In genomic region chr7:140551334-140552239, GRCh38 we compare ENCODE assay signal across 20 cellular contexts.
DNase-seq lines count a peak whose midpoint lies in the region; ATAC-seq and TF ChIP-seq lines count a peak whose summit lies in the region.
"Had no signal": no experiment of that assay in that cellular context is flagged by ENCODE, and none has a peak within 500 bp of the region (broad histone marks: within the 10 kb centered on the region; RNA-seq: fewer than 3 reads in every experiment).

No MANE protein-coding gene starts in this region.

- in situ Hi-C loops in HAP-1 (cut with MboI; ENCODE audit: low sequenced_read_pairs): no loop called here
- in situ Hi-C loops in GM23248 (cut with MboI): no loop called here

- H3K18ac ChIP-seq in trophoblast cell (ENCODE audit: low read length): peak overlapping the region; percentile 23

- H2BK5ac ChIP-seq in trophoblast cell (ENCODE audit: low read depth, low read length, poor library complexity): no peak overlapping the region

- H3K79me1 ChIP-seq in trophoblast cell (ENCODE audit: low read length): peaks cover 3% of the 10 kb centered on the region

- H3F3A ChIP-seq in GM23248 (ENCODE audit: insufficient read depth): no peaks in the 10 kb centered on the region

- H3K9ac ChIP-seq in trophoblast cell (ENCODE audit: low read length) (no peak overlapping the region), GM23248 (no peak overlapping the region)
- H3K9ac ChIP-seq: BLaER1 treated with 17β-estradiol and CSF1 and Interleukin-3, amounts not matched to agents 10 nM and 100 nM had no signal

- H3K4me2 ChIP-seq in trophoblast cell (ENCODE audit: low read length): no peak overlapping the region
- H3K4me2 ChIP-seq in GM23248 (ENCODE audit: unreplicated experiment): no peak overlapping the region
- H3K4me2 ChIP-seq: BLaER1 treated with 17β-estradiol and CSF1 and Interleukin-3, amounts not matched to agents 10 nM and 100 nM had no signal

- H3K14ac ChIP-seq in trophoblast cell (ENCODE audit: low read length): peak overlapping the region; percentile 41

- no CpG with 5 or more reads among the region's 10 CpGs for WGBS in trophoblast cell (ENCODE audit: extremely low coverage, insufficient coverage, insufficient read length)
- 91 to 95% methylated on average over 10 of the region's 10 CpGs for WGBS in GM23248 (ENCODE audit: low coverage in 1 of 2, low lambda C conversion rate in 2 of 2, missing lambda C conversion rate in 2 of 2), 2 experiments

- H4K12ac ChIP-seq in trophoblast cell (ENCODE audit: low read depth, low read length): no peak overlapping the region

- H2AFZ ChIP-seq in trophoblast cell (ENCODE audit: insufficient read depth, low read length, poor library complexity): no peak overlapping the region
- no peak overlapping the region for H2AFZ ChIP-seq in GM23248

- no peak overlapping the region for H4K8ac ChIP-seq in trophoblast cell (ENCODE audit: low read depth, low read length)

- peaks cover 33% of the 10 kb centered on the region for H3K4me1 ChIP-seq in HAP-1
- H3K4me1 ChIP-seq in trophoblast cell (ENCODE audit: control insufficient read depth in 1 of 2, insufficient read depth in 2 of 2, low read length in 2 of 2): peaks cover 0 to 11% of the 10 kb centered on the region in 2 experiments
- no peaks in the 10 kb centered on the region for H3K4me1 ChIP-seq in SJCRH30
- no peaks in the 10 kb centered on the region for H3K4me1 ChIP-seq in GM23248 (ENCODE audit: insufficient read depth)
- H3K4me1 ChIP-seq: BLaER1 treated with 17β-estradiol and CSF1 and Interleukin-3, amounts not matched to agents 10 nM and 100 nM had no signal

- DNase-seq in HAP-1 (ENCODE audit: low spot score in 2 of 2): peak; percentile 23 to 30
- peak; percentile 16 for DNase-seq in epithelial cell of esophagus (ENCODE audit: low read depth)
- DNase-seq in left kidney (ENCODE audit: low read depth, low spot score): peak; percentile 18
- DNase-seq in trophoblast cell: no peak
- DNase-seq in SJCRH30: no peak
- no peak for DNase-seq in GM23248
- DNase-seq in NCI-H1417 treated with DMSO at 0.1 percent for 48 hours (lab: John Stamatoyannopoulos, UW): no peak
- DNase-seq: ACHN; activated CD8-positive, alpha-beta memory T cell treated with anti-CD3 and anti-CD28 coated beads, Interleukin-2, amount 50 U/mL, for 48 hours; activated naive CD8-positive, alpha-beta T cell treated with anti-CD3 and anti-CD28 coated beads, Interleukin-2, amount 10 ng/mL, durations not matched to agents 7 days and 5 days; Calu3; effector memory CD4-positive, alpha-beta T cell; NCI-H1048; NCI-H2081; NCI-H446 treated with DMSO at 0.1 percent for 48 hours; occipital lobe; WERI-Rb-1 had no signal

- H4K20me1 ChIP-seq in GM23248 (ENCODE audit: insufficient read depth): no peaks in the 10 kb centered on the region
- H4K20me1 ChIP-seq: BLaER1 treated with 17β-estradiol and CSF1 and Interleukin-3, amounts not matched to agents 10 nM and 100 nM had no signal

- H3K27ac ChIP-seq in trophoblast cell (ENCODE audit: low read depth, low read length) (peak overlapping the region; percentile 14), SJCRH30 (no peak overlapping the region), GM23248 (no peak overlapping the region)
- H3K27ac ChIP-seq: BLaER1 treated with 17β-estradiol and CSF1 and Interleukin-3, amounts not matched to agents 10 nM and 100 nM; WERI-Rb-1 had no signal

- H3K36me3 ChIP-seq in HAP-1 (replicated peaks) (no peaks in the 10 kb centered on the region; the same call in none of the 2 replicates), trophoblast cell (ENCODE audit: control insufficient read depth in 1 of 2, insufficient read depth in 2 of 2, low read length in 2 of 2) (peaks cover 0 to 1% of the 10 kb centered on the region in 2 experiments), SJCRH30 (peaks cover 9% of the 10 kb centered on the region), GM23248 (ENCODE audit: low read depth) (no peaks in the 10 kb centered on the region)
- H3K36me3 ChIP-seq: BLaER1 treated with 17β-estradiol and CSF1 and Interleukin-3, amounts not matched to agents 10 nM and 100 nM had no signal

- H2BK120ac ChIP-seq in trophoblast cell (ENCODE audit: insufficient read depth, low read length, poor library complexity): no peak overlapping the region

- no peaks in the 10 kb centered on the region for H3K9me3 ChIP-seq in HAP-1
- H3K9me3 ChIP-seq in trophoblast cell (ENCODE audit: insufficient read depth, low read depth, low read length): no peaks in the 10 kb centered on the region
- H3K9me3 ChIP-seq in SJCRH30 (replicated peaks): no peaks in the 10 kb centered on the region
- H3K9me3 ChIP-seq in GM23248 (ENCODE audit: low read depth): no peaks in the 10 kb centered on the region
- H3K9me3 ChIP-seq: BLaER1 treated with 17β-estradiol and CSF1 and Interleukin-3, amounts not matched to agents 10 nM and 100 nM had no signal

- TF ChIP-seq CTCF in epithelial cell of esophagus (IDR thresholded peaks at IDR 0.05; ENCODE audit: insufficient read depth, low read depth, low read length, missing control alignments): no peak

- no peak overlapping the region for H3K4ac ChIP-seq in trophoblast cell (ENCODE audit: low read depth, low read length)

- H3K23ac ChIP-seq in trophoblast cell (ENCODE audit: low read length): no peak overlapping the region

- no peaks in the 10 kb centered on the region for H3K27me3 ChIP-seq in HAP-1 (ENCODE audit: low read depth)
- H3K27me3 ChIP-seq in trophoblast cell (ENCODE audit: insufficient read depth, low read length): no peaks in the 10 kb centered on the region
- H3K27me3 ChIP-seq in SJCRH30: no peaks in the 10 kb centered on the region
- H3K27me3 ChIP-seq in GM23248 (replicated peaks; ENCODE audit: insufficient read depth): no peaks in the 10 kb centered on the region
- H3K27me3 ChIP-seq: BLaER1 treated with 17β-estradiol and CSF1 and Interleukin-3, amounts not matched to agents 10 nM and 100 nM had no signal

- H3K79me2 ChIP-seq in trophoblast cell (ENCODE audit: control insufficient read depth, insufficient read depth, low read length, poor library complexity): no peaks in the 10 kb centered on the region
- no peaks in the 10 kb centered on the region for H3K79me2 ChIP-seq in GM23248 (ENCODE audit: insufficient read depth)

- no peak overlapping the region for H2BK12ac ChIP-seq in trophoblast cell (ENCODE audit: low read length)

- H3K9me2 ChIP-seq in GM23248 (ENCODE audit: insufficient read depth): no peaks in the 10 kb centered on the region

- ATAC-seq in GM18867 (IDR thresholded peaks at IDR 0.05; ENCODE audit: unreplicated experiment): no peak
- ATAC-seq: Panc1 had no signal

- peak overlapping the region; percentile 15 for H4K91ac ChIP-seq in trophoblast cell (ENCODE audit: low read depth, low read length)

- no peak overlapping the region for H2AK5ac ChIP-seq in trophoblast cell (ENCODE audit: low read length)

- no peak overlapping the region for H3K4me3 ChIP-seq in HAP-1
- no peak overlapping the region for H3K4me3 ChIP-seq in epithelial cell of esophagus (ENCODE audit: low read length)
- no peak overlapping the region for H3K4me3 ChIP-seq in trophoblast cell (ENCODE audit: low read depth, low read length)
- no peak overlapping the region for H3K4me3 ChIP-seq in SJCRH30
- H3K4me3 ChIP-seq in GM23248: no peak overlapping the region
- H3K4me3 ChIP-seq: BLaER1 treated with 17β-estradiol and CSF1 and Interleukin-3, amounts not matched to agents 10 nM and 100 nM had no signal

Comparison
In these comparisons a context has a peak if more than half of its experiments do, and no peak if none do; other contexts are left out.
1. DNase-seq: peak in HAP-1 (2 of 2), epithelial cell of esophagus (single experiment) and left kidney (single experiment); none in trophoblast cell (0 of 2), SJCRH30 (0 of 2), GM23248 (single experiment) and NCI-H1417 treated with DMSO at 0.1 percent for 48 hours (single experiment).